8 cellular contexts compared by ENCODE assay signal in genomic region chr9:133683494-133684460, GRCh38.
DNase-seq lines count a peak whose midpoint lies in the region; ATAC-seq and TF ChIP-seq lines count a peak whose summit lies in the region.

No MANE protein-coding gene starts in this region.

- H3K4me3 ChIP-seq in fibroblast of mammary gland (ENCODE audit: control insufficient read depth, low read depth, low read length) = no peak overlapping the region

- no peak for ATAC-seq in GM19035 (IDR thresholded peaks at IDR 0.05; ENCODE audit: unreplicated experiment)
- no peak for ATAC-seq in GM18502 (IDR thresholded peaks at IDR 0.05; ENCODE audit: poor library complexity, unreplicated experiment)

- no peak for TF ChIP-seq CTCF in fibroblast of mammary gland (conservative IDR thresholded peaks at IDR 0.05; ENCODE audit: control insufficient read depth, insufficient read depth, low read depth, low read length)

- peak; percentile 8 for DNase-seq in ELR (ENCODE audit: low read depth)
- DNase-seq in activated T-cell treated with anti-CD3 and anti-CD28 coated beads for 48 hours (ENCODE audit: low read depth) = peak; percentile 54
- peak; percentile 5 for DNase-seq in fibroblast of mammary gland (ENCODE audit: low read depth)
- DNase-seq in stimulated activated CD4-positive, alpha-beta T cell treated with anti-CD3 and anti-CD28 coated beads, Interleukin-12 subunit alpha, Interleukin-12 subunit beta, amount 100 ng/mL, for 4 hours = peak; percentile 38
- no peak for DNase-seq in NCI-H146 (lab: John Stamatoyannopoulos, UW)
- no peak for DNase-seq in amniotic stem cell (lab: John Stamatoyannopoulos, UW)

Comparison
In these comparisons a context has a peak if more than half of its experiments do, and no peak if none do; other contexts are left out.
1. DNase-seq: peak in ELR (single experiment), activated T-cell treated with anti-CD3 and anti-CD28 coated beads for 48 hours (single experiment), fibroblast of mammary gland (single experiment) and stimulated activated CD4-positive, alpha-beta T cell treated with anti-CD3 and anti-CD28 coated beads, Interleukin-12 subunit alpha, Interleukin-12 subunit beta, amount 100 ng/mL, for 4 hours (single experiment); none in NCI-H146 (single experiment) and amniotic stem cell (single experiment).